ENCODE assay signal across 12 cellular contexts in the genomic region with DNA sequence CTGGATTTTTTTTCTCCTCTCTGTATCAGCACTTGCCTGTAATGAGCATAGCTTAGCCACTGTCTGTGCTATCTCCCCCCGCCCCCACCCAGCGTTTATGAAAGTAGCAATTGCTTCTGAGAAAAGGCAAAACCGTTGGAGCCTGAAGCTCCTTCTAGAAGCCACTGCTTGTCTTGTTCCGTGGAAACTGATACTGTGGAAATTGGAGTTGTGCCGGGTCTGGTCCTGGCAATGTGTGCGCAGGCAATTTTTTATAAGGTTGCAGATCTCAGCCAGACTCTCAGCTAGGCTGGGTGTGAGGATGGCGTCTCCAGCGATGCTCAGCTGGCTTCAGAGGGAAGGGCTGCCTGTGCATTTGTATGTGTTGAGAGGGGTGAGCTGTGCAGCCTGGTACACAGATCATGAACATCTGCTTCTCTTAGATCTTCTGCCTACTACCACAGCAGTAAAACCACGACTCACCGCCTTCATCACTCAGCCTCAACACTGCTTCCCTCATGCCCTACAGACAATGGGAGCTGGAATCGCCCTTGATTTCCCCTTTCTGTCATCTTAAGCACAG.
DNase-seq lines count a peak whose midpoint lies in the region; ATAC-seq and TF ChIP-seq lines count a peak whose summit lies in the region.
"Had no signal": no experiment of that assay in that cellular context is flagged by ENCODE, and none has a peak within 500 bp of the region (broad histone marks: within the 10 kb centered on the region; RNA-seq: fewer than 3 reads in every experiment).

No MANE protein-coding gene starts in this region.

- no peak overlapping the region for H3K4me3 ChIP-seq in GM23248
- H3K4me3 ChIP-seq: skin epidermis had no signal

- H3K4me1 ChIP-seq in GM23248 (ENCODE audit: insufficient read depth) (no peaks in the 10 kb centered on the region), foreskin keratinocyte (peaks cover 4% of the 10 kb centered on the region)

- peaks cover 3% of the 10 kb centered on the region for H3K9me3 ChIP-seq in GM23248 (ENCODE audit: low read depth)

- H3K4me2 ChIP-seq in GM23248 (ENCODE audit: unreplicated experiment): peak overlapping the region; percentile 12

- no peaks in the 10 kb centered on the region for H3K79me2 ChIP-seq in GM23248 (ENCODE audit: insufficient read depth)

- WGBS in GM23248 (ENCODE audit: low coverage in 1 of 2, low lambda C conversion rate in 2 of 2, missing lambda C conversion rate in 2 of 2), 2 experiments: 9 to 10% methylated on average over 11 of the region's 11 CpGs

- peak; percentile 69 for ATAC-seq in foreskin keratinocyte
- ATAC-seq: HepG2 had no signal

- no peak overlapping the region for H3K9ac ChIP-seq in GM23248

- H3K27ac ChIP-seq in GM23248 (no peak overlapping the region), foreskin keratinocyte (no peak overlapping the region)
- H3K27ac ChIP-seq: skin epidermis had no signal

- no peak overlapping the region for H2AFZ ChIP-seq in GM23248

- H3K27me3 ChIP-seq in GM23248 (replicated peaks; ENCODE audit: insufficient read depth): peaks cover 8% of the 10 kb centered on the region; the same call in 1 of the 2 replicates
- no peaks in the 10 kb centered on the region for H3K27me3 ChIP-seq in foreskin keratinocyte

- no peaks in the 10 kb centered on the region for H4K20me1 ChIP-seq in GM23248 (ENCODE audit: insufficient read depth)

- H3K36me3 ChIP-seq in GM23248 (ENCODE audit: low read depth): no peaks in the 10 kb centered on the region

- in situ Hi-C loops in G401 (cut with HindIII; ENCODE audit: low sequenced_read_pairs): no loop called here
- in situ Hi-C loops in GM23248 (cut with MboI): no loop called here

- TF ChIP-seq CTCF in foreskin keratinocyte (conservative IDR thresholded peaks at IDR 0.05): no peak

- no peaks in the 10 kb centered on the region for H3K9me2 ChIP-seq in GM23248 (ENCODE audit: insufficient read depth)

- DNase-seq in G401 (ENCODE audit: low spot score) (peak; percentile 79), GM23248 (peak; percentile 22), OCI-M1 (lab: John Stamatoyannopoulos, UW) (peak; percentile 83), foreskin keratinocyte (no peak), NCI-H2029 treated with DMSO at 0.1 percent for 48 hours (lab: John Stamatoyannopoulos, UW) (no peak), NCI-H226 (no peak), DMS114 treated with DMSO at 0.1 percent for 48 hours (lab: John Stamatoyannopoulos, UW; ENCODE audit: unreplicated experiment) (no peak), AML-193 (lab: John Stamatoyannopoulos, UW) (no peak)
- DNase-seq: activated CD4-positive, alpha-beta T cell treated with anti-CD3 and anti-CD28 coated beads, Interleukin-2, amount 50 U/mL, for 1 hour; NCI-H510A treated with DMSO at 0.1 percent for 48 hours had no signal

- H3F3A ChIP-seq in GM23248 (ENCODE audit: insufficient read depth): no peaks in the 10 kb centered on the region

Comparison
In these comparisons a context has a peak if more than half of its experiments do, and no peak if none do; other contexts are left out.
1. DNase-seq: peak in G401 (single experiment), GM23248 (single experiment) and OCI-M1 (single experiment); none in foreskin keratinocyte (0 of 2), NCI-H2029 treated with DMSO at 0.1 percent for 48 hours (single experiment), NCI-H226 (single experiment), DMS114 treated with DMSO at 0.1 percent for 48 hours (single experiment) and AML-193 (0 of 2).